17 cellular contexts compared by ENCODE assay signal in the genomic region with DNA sequence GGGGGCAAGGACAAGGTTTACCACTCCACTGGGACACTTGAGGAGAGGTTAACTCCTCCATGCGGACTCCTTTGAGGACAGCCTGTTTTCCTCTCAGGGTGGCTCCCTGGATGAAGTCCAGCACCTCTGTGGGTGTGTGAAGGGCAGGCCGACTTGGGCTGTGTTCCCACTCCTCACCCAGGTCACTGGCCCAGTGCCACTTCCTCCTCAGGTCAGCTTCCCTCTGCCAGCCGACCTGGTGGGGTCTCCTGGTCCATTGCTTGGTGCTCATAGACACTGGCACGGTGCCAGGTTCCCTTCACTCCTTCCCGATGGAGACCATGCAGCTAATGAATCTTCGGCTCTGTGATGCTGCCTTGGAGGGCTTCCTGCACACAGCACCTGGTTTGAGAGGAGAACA.
DNase-seq lines count a peak whose midpoint lies in the region; ATAC-seq lines count a peak whose summit lies in the region.
"Had no signal": no experiment of that assay in that cellular context is flagged by ENCODE, and none has a peak within 500 bp of the region (broad histone marks: within the 10 kb centered on the region; RNA-seq: fewer than 3 reads in every experiment).

No MANE protein-coding gene starts in this region.

- no peak overlapping the region for H4K8ac ChIP-seq in neuronal stem cell (ENCODE audit: low read depth, low read length)

- H3K18ac ChIP-seq in neuronal stem cell (ENCODE audit: low read length) = peak overlapping the region; percentile 38

- no peak overlapping the region for H3K27ac ChIP-seq in neuronal stem cell (replicated peaks; ENCODE audit: low read length)
- H3K27ac ChIP-seq: 22Rv1, BLaER1, C4-2B had no signal

- no peak overlapping the region for H4K91ac ChIP-seq in neuronal stem cell (ENCODE audit: low read depth, low read length, poor library complexity)

- H2AK5ac ChIP-seq in neuronal stem cell (ENCODE audit: low read depth, low read length) = no peak overlapping the region

- no peak overlapping the region for H2BK15ac ChIP-seq in neuronal stem cell (ENCODE audit: low read length)

- no peak overlapping the region for H3K9ac ChIP-seq in neuronal stem cell (ENCODE audit: low read depth, low read length, poor library complexity)
- H3K9ac ChIP-seq: BLaER1 had no signal

- H3K79me1 ChIP-seq in neuronal stem cell (ENCODE audit: low read depth, low read length) = peaks cover 1% of the 10 kb centered on the region

- peak; percentile 17 for DNase-seq in DMS79 treated with DMSO at 0.1 percent for 48 hours (lab: John Stamatoyannopoulos, UW)
- DNase-seq in DMS79 (lab: John Stamatoyannopoulos, UW) = no peak
- peak; percentile 4 for DNase-seq in G401 (ENCODE audit: low spot score)
- DNase-seq in neuronal stem cell (ENCODE audit: low spot score) = no peak
- DNase-seq: Caco-2; CD4-positive, CD25-positive, alpha-beta regulatory T cell; CD8-positive, alpha-beta T cell; DMS153; GOT3; HFFc6 had no signal

- H3K4me2 ChIP-seq in neuronal stem cell (ENCODE audit: insufficient read depth, low read length, poor library complexity, severe bottlenecking) = no peak overlapping the region
- H3K4me2 ChIP-seq: BLaER1 had no signal

- H3K4ac ChIP-seq in neuronal stem cell (ENCODE audit: low read length) = no peak overlapping the region

- no peaks in the 10 kb centered on the region for H3K36me3 Mint-ChIP-seq in stimulated activated memory B cell treated with anti-CD40 and anti-IgM and Interleukin-4, amounts not matched to agents 10 μg/mL and 1 μg/mL and 100 μg/mL, for 72 hours
- H3K36me3 Mint-ChIP-seq: CD4-positive, CD25-positive, alpha-beta regulatory T cell; CD8-positive, alpha-beta T cell had no signal

- H3K4me1 ChIP-seq in neuronal stem cell (ENCODE audit: control insufficient read depth in 2 of 2, insufficient read depth in 1 of 2, low read depth in 1 of 2, low read length in 2 of 2) = no peaks in the 10 kb centered on the region
- H3K4me1 ChIP-seq: Caco-2, HAP-1 had no signal

- ATAC-seq in HG03135 (IDR thresholded peaks at IDR 0.05; ENCODE audit: unreplicated experiment) = no peak
- ATAC-seq in stimulated activated memory B cell treated with anti-CD40 and anti-IgM and Interleukin-4, amounts not matched to agents 10 μg/mL and 1 μg/mL and 100 μg/mL, for 72 hours = no peak
- ATAC-seq: CD8-positive, alpha-beta T cell had no signal

- peaks cover 0 to 3% (median 0%) of the 10 kb centered on the region in 3 experiments for H3K27me3 ChIP-seq in neuronal stem cell (ENCODE audit: control insufficient read depth in 3 of 3, insufficient read depth in 3 of 3, low read depth in 1 of 3, low read length in 3 of 3)
- H3K27me3 ChIP-seq: BLaER1 had no signal

- H3K27me3 Mint-ChIP-seq in stimulated activated memory B cell treated with anti-CD40 and anti-IgM and Interleukin-4, amounts not matched to agents 10 μg/mL and 1 μg/mL and 100 μg/mL, for 72 hours = no peaks in the 10 kb centered on the region
- H3K27me3 Mint-ChIP-seq: B cell; CD4-positive, CD25-positive, alpha-beta regulatory T cell had no signal

- H3K14ac ChIP-seq in neuronal stem cell (ENCODE audit: low read length) = no peak overlapping the region

- no peak overlapping the region for H3K4me3 Mint-ChIP-seq in stimulated activated memory B cell treated with anti-CD40 and anti-IgM and Interleukin-4, amounts not matched to agents 10 μg/mL and 1 μg/mL and 100 μg/mL, for 72 hours
- H3K4me3 Mint-ChIP-seq: B cell; CD8-positive, alpha-beta T cell; HFFc6 had no signal

- H3K27ac Mint-ChIP-seq in stimulated activated memory B cell treated with anti-CD40 and anti-IgM and Interleukin-4, amounts not matched to agents 10 μg/mL and 1 μg/mL and 100 μg/mL, for 72 hours = no peak overlapping the region
- H3K27ac Mint-ChIP-seq: B cell; CD4-positive, CD25-positive, alpha-beta regulatory T cell; CD8-positive, alpha-beta T cell; HFFc6 had no signal

- no peak overlapping the region for H2BK120ac ChIP-seq in neuronal stem cell (ENCODE audit: low read depth, low read length)

- no peak overlapping the region for H2BK12ac ChIP-seq in neuronal stem cell (ENCODE audit: low read length)

- in situ Hi-C loops in G401 (cut with HindIII; ENCODE audit: low sequenced_read_pairs) = no loop called here

- peaks cover 3% of the 10 kb centered on the region for H3K9me3 Mint-ChIP-seq in stimulated activated memory B cell treated with anti-CD40 and anti-IgM and Interleukin-4, amounts not matched to agents 10 μg/mL and 1 μg/mL and 100 μg/mL, for 72 hours
- H3K9me3 Mint-ChIP-seq: CD8-positive, alpha-beta T cell; HFFc6 had no signal

- H3K9me3 ChIP-seq in neuronal stem cell (replicated peaks in 1 of 2; ENCODE audit: control insufficient read depth in 2 of 2, insufficient read depth in 1 of 2, low read depth in 1 of 2, low read length in 2 of 2) = peaks cover 4 to 5% of the 10 kb centered on the region in 2 donors
- H3K9me3 ChIP-seq: Caco-2, HAP-1 had no signal

- H3K4me3 ChIP-seq in neuronal stem cell (ENCODE audit: low read length in 2 of 2) = no peak overlapping the region
- H3K4me3 ChIP-seq: BLaER1, HAP-1 had no signal

- H3K23ac ChIP-seq in neuronal stem cell (ENCODE audit: low read depth, low read length, poor library complexity) = no peak overlapping the region

- H3K4me1 Mint-ChIP-seq in stimulated activated memory B cell treated with anti-CD40 and anti-IgM and Interleukin-4, amounts not matched to agents 10 μg/mL and 1 μg/mL and 100 μg/mL, for 72 hours = no peaks in the 10 kb centered on the region
- H3K4me1 Mint-ChIP-seq: B cell; CD4-positive, CD25-positive, alpha-beta regulatory T cell had no signal

- peaks cover 0 to 3% of the 10 kb centered on the region in 2 donors for H3K36me3 ChIP-seq in neuronal stem cell (replicated peaks in 1 of 2; ENCODE audit: control insufficient read depth in 2 of 2, insufficient read depth in 2 of 2, low read length in 2 of 2)
- H3K36me3 ChIP-seq: BLaER1, HAP-1 had no signal

- WGBS in neuronal stem cell (ENCODE audit: extremely low coverage in 2 of 2, insufficient read length in 2 of 2, insufficient replicate concordance in 1 of 2), 2 donors = no CpG with 5 or more reads among the region's 6 CpGs

- H2AFZ ChIP-seq in neuronal stem cell (ENCODE audit: low read length) = no peak overlapping the region

- no peak overlapping the region for H2BK5ac ChIP-seq in neuronal stem cell (ENCODE audit: low read length)

Comparison
In these comparisons a context has a peak if more than half of its experiments do, and no peak if none do; other contexts are left out.
1. DNase-seq: peak in DMS79 treated with DMSO at 0.1 percent for 48 hours (single experiment) and G401 (single experiment); none in DMS79 (single experiment) and neuronal stem cell (single experiment).